In genomic region chr13:28324181-28324789, GRCh38 we compare ENCODE assay signal across 8 cellular contexts.
DNase-seq lines count a peak whose midpoint lies in the region; TF ChIP-seq lines count a peak whose summit lies in the region.

No MANE protein-coding gene starts in this region.

- no peaks in the 10 kb centered on the region for H3K9me3 Mint-ChIP-seq in progenitor cell of endocrine pancreas (ENCODE audit: low read depth)

- DNase-seq in NCI-H2107 treated with DMSO at 0.1 percent for 48 hours (lab: John Stamatoyannopoulos, UW; ENCODE audit: unreplicated experiment) (peak; percentile 31), NCI-H2107 (lab: John Stamatoyannopoulos, UW) (no peak), HT1080 (ENCODE audit: low read depth) (peak; percentile 60), SHP77 (lab: John Stamatoyannopoulos, UW) (peak; percentile 12 to 51), globus pallidus (ENCODE audit: low spot score) (peak; percentile 36), progenitor cell of endocrine pancreas (ENCODE audit: low spot score, unreplicated experiment) (peak; percentile 37), NCI-H774 (lab: John Stamatoyannopoulos, UW) (no peak)
- peak; percentile 4 for DNase-seq in activated T-helper 9 cell treated with anti-CD3 and anti-CD28 coated beads, Interleukin-2, amount 50 U/mL, for 16 hours (ENCODE audit: low read depth)

- peaks cover 17% of the 10 kb centered on the region for H3K4me1 Mint-ChIP-seq in progenitor cell of endocrine pancreas (ENCODE audit: low read depth)

- H3K4me3 Mint-ChIP-seq in progenitor cell of endocrine pancreas (ENCODE audit: low read depth) = no peak overlapping the region

- no peaks in the 10 kb centered on the region for H3K36me3 Mint-ChIP-seq in progenitor cell of endocrine pancreas (ENCODE audit: insufficient read depth)

- H3K27me3 Mint-ChIP-seq in progenitor cell of endocrine pancreas = peaks cover 13% of the 10 kb centered on the region

- TF ChIP-seq CTCF in progenitor cell of endocrine pancreas (IDR thresholded peaks at IDR 0.05; ENCODE audit: unreplicated experiment) = peak; percentile 77

- no peak overlapping the region for H3K27ac Mint-ChIP-seq in progenitor cell of endocrine pancreas

Comparison
In these comparisons a context has a peak if more than half of its experiments do, and no peak if none do; other contexts are left out.
1. DNase-seq: peak in NCI-H2107 treated with DMSO at 0.1 percent for 48 hours (single experiment), HT1080 (single experiment), SHP77 (2 of 2), activated T-helper 9 cell treated with anti-CD3 and anti-CD28 coated beads, Interleukin-2, amount 50 U/mL, for 16 hours (single experiment), globus pallidus (single experiment) and progenitor cell of endocrine pancreas (single experiment); none in NCI-H2107 (single experiment) and NCI-H774 (single experiment).